Comparison of ENCODE assay signal across 8 cellular contexts in the genomic region with DNA sequence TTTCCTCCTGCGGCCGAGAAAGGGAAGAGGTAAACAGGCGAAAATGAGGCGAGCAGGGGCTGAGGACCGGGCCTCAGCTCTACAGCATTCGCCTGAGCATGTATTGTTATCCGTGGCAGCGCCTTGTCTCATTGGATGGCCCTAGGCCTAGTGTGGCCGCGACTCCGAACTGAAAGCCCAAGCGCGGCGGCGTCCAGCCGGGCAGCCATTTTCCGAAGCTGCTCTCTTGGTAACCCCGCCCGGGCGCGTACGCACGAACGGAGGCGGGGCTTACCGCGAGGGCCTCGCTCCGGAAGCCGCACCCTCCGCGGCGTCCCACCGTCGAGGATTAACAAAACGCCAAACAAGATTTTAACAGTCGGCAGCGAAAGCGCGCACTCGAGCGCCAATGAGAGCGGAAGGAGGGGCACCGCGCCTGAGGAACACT. TPM values are rescaled to one million over a fixed set of nuclear protein-coding genes. Genes with fewer than 3 reads are reported as not detected.
DNase-seq lines count a peak whose midpoint lies in the region; ATAC-seq and TF ChIP-seq lines count a peak whose summit lies in the region.

No MANE protein-coding gene starts in this region.

- in situ Hi-C loops in GM13976 (cut with MboI; ENCODE audit: low sequenced_read_pairs, unreplicated experiment), result no loop called here

- peak overlapping the region; percentile 94 to 98 for H3K4me3 Mint-ChIP-seq in stimulated activated naive B cell treated with anti-CD40 and anti-IgM and Interleukin-4, amounts not matched to agents 10 μg/mL and 1 μg/mL and 100 μg/mL, for 72 hours

- peaks cover 2 to 6% of the 10 kb centered on the region in 2 donors for H3K9me3 Mint-ChIP-seq in stimulated activated naive B cell treated with anti-CD40 and anti-IgM and Interleukin-4, amounts not matched to agents 10 μg/mL and 1 μg/mL and 100 μg/mL, for 72 hours

- no peak for TF ChIP-seq CTCF in GM13976 (IDR thresholded peaks at IDR 0.05; ENCODE audit: borderline replicate concordance, control extremely low read depth, extremely low read depth, insufficient read depth, missing control alignments)

- ATAC-seq in GM18502 (IDR thresholded peaks at IDR 0.05; ENCODE audit: poor library complexity, unreplicated experiment), result peak; percentile 74
- ATAC-seq in HG03103 (IDR thresholded peaks at IDR 0.05; ENCODE audit: low read depth, unreplicated experiment), result peak; percentile 60
- ATAC-seq in stimulated activated naive B cell treated with anti-CD40 and anti-IgM and Interleukin-4, amounts not matched to agents 10 μg/mL and 1 μg/mL and 100 μg/mL, for 72 hours (replicated peaks), result no peak

- H3K36me3 Mint-ChIP-seq in stimulated activated naive B cell treated with anti-CD40 and anti-IgM and Interleukin-4, amounts not matched to agents 10 μg/mL and 1 μg/mL and 100 μg/mL, for 72 hours, result peaks cover 9 to 24% of the 10 kb centered on the region in 2 donors

- peaks cover 17 to 39% of the 10 kb centered on the region in 2 donors for H3K4me1 Mint-ChIP-seq in stimulated activated naive B cell treated with anti-CD40 and anti-IgM and Interleukin-4, amounts not matched to agents 10 μg/mL and 1 μg/mL and 100 μg/mL, for 72 hours

- peak overlapping the region; percentile 99 for H3K27ac Mint-ChIP-seq in stimulated activated naive B cell treated with anti-CD40 and anti-IgM and Interleukin-4, amounts not matched to agents 10 μg/mL and 1 μg/mL and 100 μg/mL, for 72 hours

- H3K27me3 Mint-ChIP-seq in stimulated activated naive B cell treated with anti-CD40 and anti-IgM and Interleukin-4, amounts not matched to agents 10 μg/mL and 1 μg/mL and 100 μg/mL, for 72 hours, result no peaks in the 10 kb centered on the region

- DNase-seq in activated CD4-positive, alpha-beta T cell treated with anti-CD3 and anti-CD28 coated beads, Interleukin-2, amount 50 U/mL, for 1 hour, result peak; percentile 95
- peak; percentile 96 for DNase-seq in effector CD4-positive, alpha-beta T cell
- peak; percentile 98 for DNase-seq in mucosa of gallbladder (ENCODE audit: low spot score)
- DNase-seq in stimulated activated naive B cell treated with anti-CD40 and anti-IgM and Interleukin-4, amounts not matched to agents 10 μg/mL and 1 μg/mL and 100 μg/mL, for 72 hours, result peak; percentile 98
- no peak for DNase-seq in NCI-H510A treated with DMSO at 0.1 percent for 48 hours (lab: John Stamatoyannopoulos, UW)
- no peak for DNase-seq in GM13976 (ENCODE audit: low spot score)

RNA-seq across cellular contexts. Expression of a gene that starts 0.8 kb away (rescaled TPM):
- 18.6 TPM for total RNA-seq in mucosa of gallbladder

Comparison
In these comparisons a context has a peak if more than half of its experiments do, and no peak if none do; other contexts are left out.
1. ATAC-seq: peak in GM18502 (single experiment) and HG03103 (single experiment); none in stimulated activated naive B cell treated with anti-CD40 and anti-IgM and Interleukin-4, amounts not matched to agents 10 μg/mL and 1 μg/mL and 100 μg/mL, for 72 hours (0 of 2).
2. DNase-seq: peak in activated CD4-positive, alpha-beta T cell treated with anti-CD3 and anti-CD28 coated beads, Interleukin-2, amount 50 U/mL, for 1 hour (single experiment), effector CD4-positive, alpha-beta T cell (single experiment), mucosa of gallbladder (single experiment) and stimulated activated naive B cell treated with anti-CD40 and anti-IgM and Interleukin-4, amounts not matched to agents 10 μg/mL and 1 μg/mL and 100 μg/mL, for 72 hours (single experiment); none in NCI-H510A treated with DMSO at 0.1 percent for 48 hours (single experiment) and GM13976 (single experiment).